In genomic region chr6:44161997-44162338, GRCh38 we compare ENCODE assay signal across 15 cellular contexts. TPM values are rescaled to one million over a fixed set of nuclear protein-coding genes. Genes with fewer than 3 reads are reported as not detected.
DNase-seq lines count a peak whose midpoint lies in the region; TF ChIP-seq lines count a peak whose summit lies in the region.
"Had no signal": no experiment of that assay in that cellular context is flagged by ENCODE, and none has a peak within 500 bp of the region (broad histone marks: within the 10 kb centered on the region; RNA-seq: fewer than 3 reads in every experiment).

No MANE protein-coding gene starts in this region.

- no peak overlapping the region for H3K27ac Mint-ChIP-seq in osteocyte (ENCODE audit: unreplicated experiment)
- H3K27ac Mint-ChIP-seq: brain had no signal

- H2AK5ac ChIP-seq in trophoblast cell (ENCODE audit: low read length): no peak overlapping the region

- H2BK120ac ChIP-seq in trophoblast cell (ENCODE audit: insufficient read depth, low read length, poor library complexity): no peak overlapping the region

- WGBS in trophoblast cell (ENCODE audit: extremely low coverage, insufficient coverage, insufficient read length): no CpG with 5 or more reads among the region's 8 CpGs
- WGBS in stomach, 5 donors: 69 to 80% (median 76%) methylated on average over 7 to 8 of the region's 8 CpGs

- H3K4me2 ChIP-seq in trophoblast cell (ENCODE audit: low read length): no peak overlapping the region

- no peak overlapping the region for H3K14ac ChIP-seq in trophoblast cell (ENCODE audit: low read length)

- H3K36me3 ChIP-seq in trophoblast cell (ENCODE audit: control insufficient read depth in 1 of 2, insufficient read depth in 2 of 2, low read length in 2 of 2) (no peaks in the 10 kb centered on the region), stomach (no peaks in the 10 kb centered on the region)
- H3K36me3 ChIP-seq: sigmoid colon, upper lobe of right lung had no signal

- no peak overlapping the region for H2BK12ac ChIP-seq in trophoblast cell (ENCODE audit: low read length)

- H3K79me1 ChIP-seq in trophoblast cell (ENCODE audit: low read length): peaks cover 4% of the 10 kb centered on the region

- H3K27me3 Mint-ChIP-seq in osteocyte (ENCODE audit: unreplicated experiment): peaks cover 19% of the 10 kb centered on the region

- H3K27ac ChIP-seq in trophoblast cell (ENCODE audit: low read depth, low read length) (no peak overlapping the region), stomach (no peak overlapping the region)
- H3K27ac ChIP-seq: sigmoid colon, upper lobe of right lung had no signal

- TF ChIP-seq POLR2A in stomach (IDR thresholded peaks at IDR 0.05): no peak

- H3K4me1 ChIP-seq in trophoblast cell (ENCODE audit: control insufficient read depth in 1 of 2, insufficient read depth in 2 of 2, low read length in 2 of 2): peaks cover 6 to 9% of the 10 kb centered on the region in 2 experiments
- H3K4me1 ChIP-seq in stomach: peaks cover 2 to 14% (median 7%) of the 10 kb centered on the region in 4 donors
- H3K4me1 ChIP-seq: sigmoid colon, upper lobe of right lung had no signal

- no peak overlapping the region for H3K4me3 Mint-ChIP-seq in osteocyte (ENCODE audit: unreplicated experiment)
- H3K4me3 Mint-ChIP-seq: brain, naive B cell had no signal

- H3K23ac ChIP-seq in trophoblast cell (ENCODE audit: low read length): no peak overlapping the region

- H3K9me3 ChIP-seq in trophoblast cell (ENCODE audit: insufficient read depth, low read depth, low read length): no peaks in the 10 kb centered on the region
- no peaks in the 10 kb centered on the region for H3K9me3 ChIP-seq in stomach
- H3K9me3 ChIP-seq: sigmoid colon, upper lobe of right lung had no signal

- no peaks in the 10 kb centered on the region for H3K9me3 Mint-ChIP-seq in osteocyte (ENCODE audit: unreplicated experiment)
- H3K9me3 Mint-ChIP-seq: brain, naive B cell had no signal

- no peak overlapping the region for H3K4ac ChIP-seq in trophoblast cell (ENCODE audit: low read depth, low read length)

- no peak overlapping the region for H4K12ac ChIP-seq in trophoblast cell (ENCODE audit: low read depth, low read length)

- H3K27me3 ChIP-seq in trophoblast cell (ENCODE audit: insufficient read depth, low read length): no peaks in the 10 kb centered on the region
- peaks cover 0 to 21% (median 0%) of the 10 kb centered on the region in 3 donors for H3K27me3 ChIP-seq in stomach

- H4K8ac ChIP-seq in trophoblast cell (ENCODE audit: low read depth, low read length): no peak overlapping the region

- no peaks in the 10 kb centered on the region for H3K79me2 ChIP-seq in trophoblast cell (ENCODE audit: control insufficient read depth, insufficient read depth, low read length, poor library complexity)

- no peak overlapping the region for H4K91ac ChIP-seq in trophoblast cell (ENCODE audit: low read depth, low read length)

- H2BK5ac ChIP-seq in trophoblast cell (ENCODE audit: low read depth, low read length, poor library complexity): no peak overlapping the region

- H2AFZ ChIP-seq in trophoblast cell (ENCODE audit: insufficient read depth, low read length, poor library complexity): no peak overlapping the region

- H3K9ac ChIP-seq in trophoblast cell (ENCODE audit: low read length): no peak overlapping the region

- no peak overlapping the region for H3K4me3 ChIP-seq in trophoblast cell (ENCODE audit: low read depth, low read length)
- no peak overlapping the region for H3K4me3 ChIP-seq in stomach
- H3K4me3 ChIP-seq: sigmoid colon, upper lobe of right lung had no signal

- TF ChIP-seq CTCF in stomach (IDR thresholded peaks at IDR 0.05) (no peak), osteocyte (IDR thresholded peaks at IDR 0.05) (no peak)

- H3K18ac ChIP-seq in trophoblast cell (ENCODE audit: low read length): no peak overlapping the region

- TF ChIP-seq EP300 in stomach (IDR thresholded peaks at IDR 0.05): no peak

- H3K36me3 Mint-ChIP-seq in osteocyte (ENCODE audit: unreplicated experiment): no peaks in the 10 kb centered on the region
- H3K36me3 Mint-ChIP-seq: brain, naive B cell had no signal

- intact Hi-C loops in posterior vena cava (cut with DNase I) (no loop called here), stomach (cut with DNase I; ENCODE audit: low total_unique reads) (no loop called here)

- DNase-seq in activated CD4-positive, alpha-beta T cell treated with anti-CD3 and anti-CD28 coated beads for 48 hours: peak; percentile 25
- no peak for DNase-seq in activated CD4-positive, alpha-beta T cell treated with anti-CD3 and anti-CD28 coated beads, Interleukin-2, amount 50 U/mL, for 1 hour
- DNase-seq in NCI-H2107 (lab: John Stamatoyannopoulos, UW) (peak; percentile 26), astrocyte of the hippocampus (ENCODE audit: low read depth, low spot score) (peak; percentile 41), posterior vena cava (ENCODE audit: low spot score) (peak; percentile 69), trophoblast cell (no peak), stomach (no peak), osteocyte (ENCODE audit: extremely low spot score, unreplicated experiment) (no peak)
- DNase-seq: activated CD8-positive, alpha-beta memory T cell treated with anti-CD3 and anti-CD28 coated beads, Interleukin-2, amount 50 U/mL, for 4 hours; naive B cell; NCI-H1694 treated with DMSO at 0.1 percent for 48 hours; sigmoid colon; upper lobe of right lung had no signal

- peaks cover 6% of the 10 kb centered on the region for H3K4me1 Mint-ChIP-seq in osteocyte (ENCODE audit: unreplicated experiment)

RNA-seq across cellular contexts. Expression of gene CAPN11, which starts 3.3 kb away (rescaled TPM):
- 1 to 10 TPM in 1 of 2 donors, under 1 TPM in 1; 0.24 to 1.5 TPM for total RNA-seq in posterior vena cava
- polyA plus RNA-seq in trophoblast cell (2013): 0.06 and 0.07 TPM in 2 replicates
- total RNA-seq in stomach: under 1 TPM in 1 of 5 donors, not detected in 4; 0.18 TPM
- under 1 TPM in 2 of 3 donors, not detected in 1; 0.15 to 0.19 TPM for polyA plus RNA-seq in stomach
- not detected in 2 replicates for total RNA-seq in osteocyte
- total RNA-seq: OCI-LY7 had no signal

RNA-seq across cellular contexts. Expression of gene TMEM63B, which starts 34.6 kb away (rescaled TPM):
- total RNA-seq in posterior vena cava (10 to 100 TPM; 23.7 to 28.1 TPM), stomach (10 to 100 TPM; 20.7 to 90.6 (median 57.8) TPM), osteocyte (36.1 and 36.2 TPM in 2 replicates)
- polyA plus RNA-seq in trophoblast cell (2013): 36.4 and 36.9 TPM in 2 replicates
- 10 to 100 TPM in 2 of 3 donors, 1 to 10 TPM in 1; 5.5 to 16.8 (median 14.8) TPM for polyA plus RNA-seq in stomach

RNA-seq across cellular contexts. Expression of gene MRPL14, which starts 34.7 kb away (rescaled TPM):
- total RNA-seq in posterior vena cava (10 to 100 TPM; 26.4 to 33.5 TPM), stomach (10 to 100 TPM; 17.0 to 59.1 (median 37.3) TPM), osteocyte (36.5 and 38.9 TPM in 2 replicates)
- 79.2 and 82.1 TPM in 2 replicates for polyA plus RNA-seq in trophoblast cell (2013)
- 10 to 100 TPM; 61.1 to 82.3 (median 78.7) TPM for polyA plus RNA-seq in stomach

RNA-seq across cellular contexts. Expression of gene MYMX, which starts 54.8 kb away (rescaled TPM):
- total RNA-seq in posterior vena cava (1 to 10 TPM in 1 of 2 donors, not detected in 1; 1.5 TPM), stomach (not detected), osteocyte (not detected in 2 replicates)
- polyA plus RNA-seq in trophoblast cell (2013): 0.37 and 0.41 TPM in 2 replicates
- 1 to 10 TPM in 1 of 3 donors, under 1 TPM in 1, not detected in 1; 0.95 to 3.4 TPM for polyA plus RNA-seq in stomach
- total RNA-seq: OCI-LY7, sigmoid colon had no signal

Comparison
In these comparisons a context has a peak if more than half of its experiments do, and no peak if none do; other contexts are left out.
1. DNase-seq: peak in activated CD4-positive, alpha-beta T cell treated with anti-CD3 and anti-CD28 coated beads for 48 hours (single experiment), NCI-H2107 (single experiment), astrocyte of the hippocampus (single experiment) and posterior vena cava (single experiment); none in activated CD4-positive, alpha-beta T cell treated with anti-CD3 and anti-CD28 coated beads, Interleukin-2, amount 50 U/mL, for 1 hour (single experiment), trophoblast cell (0 of 2), stomach (single experiment) and osteocyte (single experiment).